Comparison of ENCODE assay signal across 17 cellular contexts in genomic region chr10:5663692-5664427, GRCh38. TPM values are rescaled to one million over a fixed set of nuclear protein-coding genes. Genes with fewer than 3 reads are reported as not detected.
A peak's percentile ranks its signal among the peaks of the same experiment; 100 is the strongest.
DNase-seq lines count a peak whose midpoint lies in the region; ATAC-seq, FAIRE-seq and TF ChIP-seq lines count a peak whose summit lies in the region.
"Had no signal": no experiment of that assay in that cellular context is flagged by ENCODE, and none has a peak within 500 bp of the region (broad histone marks: within the 10 kb centered on the region; RNA-seq: fewer than 3 reads in every experiment).

No MANE protein-coding gene starts in this region.

- no peak overlapping the region for H3K23ac ChIP-seq in mesendoderm (ENCODE audit: low read length)

- H3K36me3 ChIP-seq in CD4-positive, CD25-positive, alpha-beta regulatory T cell (ENCODE audit: control insufficient read depth, insufficient read depth, low read length): no peaks in the 10 kb centered on the region
- H3K36me3 ChIP-seq in H7 (replicated peaks; ENCODE audit: control insufficient read depth, insufficient read depth, low read length) (no peaks in the 10 kb centered on the region), mesendoderm (ENCODE audit: control insufficient read depth, insufficient read depth, low read length) (no peaks in the 10 kb centered on the region)
- H3K36me3 ChIP-seq: adrenal gland, esophagus muscularis mucosa had no signal

- no peak overlapping the region for H3K18ac ChIP-seq in mesendoderm (ENCODE audit: low read length)

- H3K4me1 ChIP-seq in CD4-positive, CD25-positive, alpha-beta regulatory T cell (ENCODE audit: control insufficient read depth, insufficient read depth, low read length, poor library complexity, severe bottlenecking): peaks cover 18% of the 10 kb centered on the region
- H3K4me1 ChIP-seq in mesendoderm (ENCODE audit: control insufficient read depth, low read depth, low read length): peaks cover 10% of the 10 kb centered on the region

- intact Hi-C loops in activated T-helper 1 cell treated with anti-CD3 and anti-CD28 coated beads, Interleukin-12 subunit alpha, Interleukin-12 subunit beta, Interleukin-2, Interleukin-4 antibody, amounts not matched to agents 30 ng/mL and 10 ng/mL and 1 ng/mL, durations not matched to agents 14 hours and 24 hours and 36 hours (cut with micrococcal nuclease): no loop called here

- H4K5ac ChIP-seq in mesendoderm (ENCODE audit: low read length): no peak overlapping the region

- no peak overlapping the region for H3K9ac ChIP-seq in mesendoderm (ENCODE audit: low read length)

- no peak overlapping the region for H2BK5ac ChIP-seq in mesendoderm (ENCODE audit: low read length)

- no peaks in the 10 kb centered on the region for H3K9me3 Mint-ChIP-seq in CD4-positive, CD25-positive, alpha-beta regulatory T cell
- H3K9me3 Mint-ChIP-seq in activated T-helper 1 cell treated with anti-CD3 and anti-CD28 coated beads, Interleukin-12 subunit alpha, Interleukin-12 subunit beta, Interleukin-2, Interleukin-4 antibody, amounts not matched to agents 30 ng/mL and 10 ng/mL and 1 ng/mL, durations not matched to agents 14 hours and 24 hours and 36 hours: no peaks in the 10 kb centered on the region
- no peaks in the 10 kb centered on the region for H3K9me3 Mint-ChIP-seq in immature natural killer cell
- H3K9me3 Mint-ChIP-seq: stimulated activated effector memory CD8-positive, alpha-beta T cell treated with anti-CD3 and anti-CD28 coated beads, Interleukin-12 subunit alpha, Interleukin-12 subunit beta, amount 100 ng/mL, for 72 hours had no signal

- no peak overlapping the region for H2BK120ac ChIP-seq in mesendoderm (ENCODE audit: low read depth, low read length)

- peak overlapping the region in 2 of 3 donors; percentile 26 to 53 for H3K27ac Mint-ChIP-seq in CD4-positive, CD25-positive, alpha-beta regulatory T cell
- H3K27ac Mint-ChIP-seq in activated T-helper 1 cell treated with anti-CD3 and anti-CD28 coated beads, Interleukin-12 subunit alpha, Interleukin-12 subunit beta, Interleukin-2, Interleukin-4 antibody, amounts not matched to agents 30 ng/mL and 10 ng/mL and 1 ng/mL, durations not matched to agents 14 hours and 24 hours and 36 hours: peak overlapping the region; percentile 48
- no peak overlapping the region for H3K27ac Mint-ChIP-seq in immature natural killer cell
- H3K27ac Mint-ChIP-seq: stimulated activated effector memory CD8-positive, alpha-beta T cell treated with anti-CD3 and anti-CD28 coated beads, Interleukin-12 subunit alpha, Interleukin-12 subunit beta, amount 100 ng/mL, for 72 hours had no signal

- FAIRE-seq in HTR-8/SVneo (lab: Jason Lieb, UNC) (no peak), GM12892 (lab: Jason Lieb, UNC) (no peak)

- H3K4me3 ChIP-seq in CD4-positive, CD25-positive, alpha-beta regulatory T cell (ENCODE audit: low read depth, low read length): no peak overlapping the region
- H3K4me3 ChIP-seq in H7 (ENCODE audit: insufficient read depth, low read depth, low read length): no peak overlapping the region
- no peak overlapping the region for H3K4me3 ChIP-seq in mesendoderm (ENCODE audit: low read length)
- H3K4me3 ChIP-seq: adrenal gland had no signal

- H3K79me2 ChIP-seq in mesendoderm (ENCODE audit: control insufficient read depth, insufficient read depth, low read length): no peaks in the 10 kb centered on the region

- ATAC-seq in CD4-positive, CD25-positive, alpha-beta regulatory T cell (ENCODE audit: low read depth in 2 of 2): no peak
- ATAC-seq: stimulated activated effector memory CD8-positive, alpha-beta T cell treated with anti-CD3 and anti-CD28 coated beads, Interleukin-12 subunit alpha, Interleukin-12 subunit beta, amount 100 ng/mL, for 72 hours had no signal

- peaks cover 3% of the 10 kb centered on the region for H3K36me3 Mint-ChIP-seq in CD4-positive, CD25-positive, alpha-beta regulatory T cell
- no peaks in the 10 kb centered on the region for H3K36me3 Mint-ChIP-seq in activated T-helper 1 cell treated with anti-CD3 and anti-CD28 coated beads, Interleukin-12 subunit alpha, Interleukin-12 subunit beta, Interleukin-2, Interleukin-4 antibody, amounts not matched to agents 30 ng/mL and 10 ng/mL and 1 ng/mL, durations not matched to agents 14 hours and 24 hours and 36 hours (ENCODE audit: low read depth)
- H3K36me3 Mint-ChIP-seq in immature natural killer cell: no peaks in the 10 kb centered on the region
- H3K36me3 Mint-ChIP-seq: stimulated activated effector memory CD8-positive, alpha-beta T cell treated with anti-CD3 and anti-CD28 coated beads, Interleukin-12 subunit alpha, Interleukin-12 subunit beta, amount 100 ng/mL, for 72 hours had no signal

- DNase-seq in CD4-positive, CD25-positive, alpha-beta regulatory T cell: no peak
- DNase-seq in H7 (peak; percentile 72), mesendoderm (peak; percentile 45), HTR-8/SVneo (ENCODE audit: insufficient read length, low spot score) (no peak), GM12892 (ENCODE audit: insufficient read length) (no peak), immature natural killer cell (no peak)
- no peak for DNase-seq in activated T-helper 1 cell treated with anti-CD3 and anti-CD28 coated beads, Interleukin-12 subunit alpha, Interleukin-12 subunit beta, Interleukin-2, Interleukin-4 antibody, amounts not matched to agents 30 ng/mL and 10 ng/mL and 1 ng/mL, durations not matched to agents 14 hours and 24 hours and 36 hours (ENCODE audit: low spot score)
- DNase-seq: activated CD4-positive, CD25-positive, alpha-beta regulatory T cell treated with anti-CD3 and anti-CD28 coated beads, Interleukin-2, amount 50 U/mL, for 72 hours; HCEC 1CT; Karpas-422; NCI-H187; OCI-M1; stimulated activated CD4-positive, alpha-beta T cell treated with anti-CD3 and anti-CD28 coated beads, Interleukin-4, amount 100 ng/mL, for 4 hours had no signal

- peak overlapping the region in 2 of 4 donors; percentile 16 to 63 for H3K4me3 Mint-ChIP-seq in CD4-positive, CD25-positive, alpha-beta regulatory T cell
- peak overlapping the region; percentile 28 for H3K4me3 Mint-ChIP-seq in activated T-helper 1 cell treated with anti-CD3 and anti-CD28 coated beads, Interleukin-12 subunit alpha, Interleukin-12 subunit beta, Interleukin-2, Interleukin-4 antibody, amounts not matched to agents 30 ng/mL and 10 ng/mL and 1 ng/mL, durations not matched to agents 14 hours and 24 hours and 36 hours
- no peak overlapping the region for H3K4me3 Mint-ChIP-seq in immature natural killer cell
- H3K4me3 Mint-ChIP-seq: stimulated activated effector memory CD8-positive, alpha-beta T cell treated with anti-CD3 and anti-CD28 coated beads, Interleukin-12 subunit alpha, Interleukin-12 subunit beta, amount 100 ng/mL, for 72 hours had no signal

- peaks cover 6 to 38% (median 26%) of the 10 kb centered on the region in 4 donors for H3K4me1 Mint-ChIP-seq in CD4-positive, CD25-positive, alpha-beta regulatory T cell
- peaks cover 29% of the 10 kb centered on the region for H3K4me1 Mint-ChIP-seq in activated T-helper 1 cell treated with anti-CD3 and anti-CD28 coated beads, Interleukin-12 subunit alpha, Interleukin-12 subunit beta, Interleukin-2, Interleukin-4 antibody, amounts not matched to agents 30 ng/mL and 10 ng/mL and 1 ng/mL, durations not matched to agents 14 hours and 24 hours and 36 hours (ENCODE audit: low read depth)
- peaks cover 10 to 16% of the 10 kb centered on the region in 2 donors for H3K4me1 Mint-ChIP-seq in immature natural killer cell

- H3K27me3 ChIP-seq in CD4-positive, CD25-positive, alpha-beta regulatory T cell (ENCODE audit: control insufficient read depth, insufficient read depth, low read length): peaks cover 6% of the 10 kb centered on the region
- H3K27me3 ChIP-seq in H7 (ENCODE audit: control insufficient read depth, insufficient read depth, low read length) (peaks cover 3% of the 10 kb centered on the region; the same call in 1 of the 2 replicates), mesendoderm (ENCODE audit: insufficient read depth, low read length, poor library complexity) (no peaks in the 10 kb centered on the region)
- H3K27me3 ChIP-seq: adrenal gland, esophagus muscularis mucosa had no signal

- H3K4ac ChIP-seq in mesendoderm (ENCODE audit: low read depth, low read length): no peak overlapping the region

- H3K9me3 ChIP-seq in CD4-positive, CD25-positive, alpha-beta regulatory T cell (ENCODE audit: control insufficient read depth in 2 of 2, low read length in 2 of 2): no peaks in the 10 kb centered on the region
- H3K9me3 ChIP-seq: adrenal gland, esophagus muscularis mucosa had no signal

- H3K4me2 ChIP-seq in mesendoderm (ENCODE audit: low read length): no peak overlapping the region

- no peak overlapping the region for H4K8ac ChIP-seq in mesendoderm (ENCODE audit: low read depth, low read length)

- H2AK5ac ChIP-seq in mesendoderm (ENCODE audit: low read length): no peak overlapping the region

- H3K27ac ChIP-seq in CD4-positive, CD25-positive, alpha-beta regulatory T cell (ENCODE audit: insufficient read depth, low read length, poor library complexity, severe bottlenecking): no peak overlapping the region
- H3K27ac ChIP-seq in mesendoderm (ENCODE audit: low read depth, low read length): no peak overlapping the region
- H3K27ac ChIP-seq: C4-2B, esophagus muscularis mucosa had no signal

- WGBS in mesendoderm (ENCODE audit: extremely low coverage, insufficient coverage, low lambda C conversion rate): no CpG with 5 or more reads among the region's 12 CpGs

- peaks cover 2% of the 10 kb centered on the region for H3K79me1 ChIP-seq in mesendoderm (ENCODE audit: low read length)

- peaks cover 19% of the 10 kb centered on the region for H3K27me3 Mint-ChIP-seq in CD4-positive, CD25-positive, alpha-beta regulatory T cell
- H3K27me3 Mint-ChIP-seq in activated T-helper 1 cell treated with anti-CD3 and anti-CD28 coated beads, Interleukin-12 subunit alpha, Interleukin-12 subunit beta, Interleukin-2, Interleukin-4 antibody, amounts not matched to agents 30 ng/mL and 10 ng/mL and 1 ng/mL, durations not matched to agents 14 hours and 24 hours and 36 hours (ENCODE audit: insufficient read depth): peaks cover 16% of the 10 kb centered on the region
- H3K27me3 Mint-ChIP-seq in immature natural killer cell (ENCODE audit: low read depth in 3 of 3): peaks cover 7 to 18% (median 10%) of the 10 kb centered on the region in 3 donors

- no peak for TF ChIP-seq POLR2A in GM12892 (IDR thresholded peaks at IDR 0.05; ENCODE audit: low read depth, low read length)

- no peak overlapping the region for H3K56ac ChIP-seq in mesendoderm (ENCODE audit: low read length)

- no peak overlapping the region for H2BK15ac ChIP-seq in mesendoderm (replicated peaks; ENCODE audit: low read depth)

RNA-seq across cellular contexts. Expression of gene ASB13, which starts 2.5 kb away (rescaled TPM):
- total RNA-seq in CD4-positive, CD25-positive, alpha-beta regulatory T cell: 2.9 TPM
- 10 to 100 TPM in 3 of 4 donors, 1 to 10 TPM in 1; 4.4 to 16.0 (median 14.2) TPM for polyA plus RNA-seq in CD4-positive, CD25-positive, alpha-beta regulatory T cell
- 21.8 and 22.3 TPM in 2 replicates for total RNA-seq in H7 (2014; rRNA removed; shearing (Covaris generic))
- 12.7 and 14.6 TPM in 2 replicates for total RNA-seq in activated T-helper 1 cell treated with anti-CD3 and anti-CD28 coated beads, Interleukin-12 subunit alpha, Interleukin-12 subunit beta, Interleukin-2, Interleukin-4 antibody, amounts not matched to agents 30 ng/mL and 10 ng/mL and 1 ng/mL, durations not matched to agents 14 hours and 24 hours and 36 hours
- 4.8 TPM for polyA plus RNA-seq in mesendoderm (2013, experiment 1 of 2)
- polyA plus RNA-seq in mesendoderm (2013, experiment 2 of 2): 4.4 TPM
- 0.53 TPM for polyA plus RNA-seq in GM12892 (2012; ENCODE audit: missing spikeins)
- polyA plus RNA-seq in immature natural killer cell: 1 to 10 TPM in 2 of 3 donors, not detected in 1; 2.8 to 4.1 TPM

RNA-seq across cellular contexts. Expression of gene TASOR2, which starts 20.8 kb away (rescaled TPM):
- 75.9 TPM for total RNA-seq in CD4-positive, CD25-positive, alpha-beta regulatory T cell
- polyA plus RNA-seq in CD4-positive, CD25-positive, alpha-beta regulatory T cell: 10 to 100 TPM in 2 of 4 donors, 1 to 10 TPM in 2; 6.7 to 13.6 (median 10.2) TPM
- total RNA-seq in H7 (2014; rRNA removed; shearing (Covaris generic)): 44.5 and 56.8 TPM in 2 replicates
- 89.2 and 90.9 TPM in 2 replicates for total RNA-seq in activated T-helper 1 cell treated with anti-CD3 and anti-CD28 coated beads, Interleukin-12 subunit alpha, Interleukin-12 subunit beta, Interleukin-2, Interleukin-4 antibody, amounts not matched to agents 30 ng/mL and 10 ng/mL and 1 ng/mL, durations not matched to agents 14 hours and 24 hours and 36 hours
- 31.4 TPM for polyA plus RNA-seq in mesendoderm (2013, experiment 1 of 2)
- 32.2 TPM for polyA plus RNA-seq in mesendoderm (2013, experiment 2 of 2)
- 23.2 TPM for polyA plus RNA-seq in GM12892 (2012; ENCODE audit: missing spikeins)
- polyA plus RNA-seq in immature natural killer cell: 10 to 100 TPM in 2 of 3 donors, under 1 TPM in 1; 0.27 to 20.1 (median 13.7) TPM

Comparison
In these comparisons a context has a peak if more than half of its experiments do, and no peak if none do; other contexts are left out.
1. DNase-seq: peak in H7 (single experiment) and mesendoderm (single experiment); none in CD4-positive, CD25-positive, alpha-beta regulatory T cell (0 of 3), activated T-helper 1 cell treated with anti-CD3 and anti-CD28 coated beads, Interleukin-12 subunit alpha, Interleukin-12 subunit beta, Interleukin-2, Interleukin-4 antibody, amounts not matched to agents 30 ng/mL and 10 ng/mL and 1 ng/mL, durations not matched to agents 14 hours and 24 hours and 36 hours (single experiment), HTR-8/SVneo (single experiment), GM12892 (single experiment) and immature natural killer cell (0 of 3).
2. H3K27ac Mint-ChIP-seq: peak in CD4-positive, CD25-positive, alpha-beta regulatory T cell (2 of 3) and activated T-helper 1 cell treated with anti-CD3 and anti-CD28 coated beads, Interleukin-12 subunit alpha, Interleukin-12 subunit beta, Interleukin-2, Interleukin-4 antibody, amounts not matched to agents 30 ng/mL and 10 ng/mL and 1 ng/mL, durations not matched to agents 14 hours and 24 hours and 36 hours (single experiment); none in immature natural killer cell (0 of 6).